Comparison of ENCODE assay signal across 1 cellular context in genomic region chr15:83248944-83249343, GRCh38.
TF ChIP-seq lines count a peak whose summit lies in the region.

No MANE protein-coding gene starts in this region.

TF ChIP-seq in GM23338, 12 proteins besides CTCF, POLR2A, EP300 and RAD21 (continued from another document):
- no peak for TF ChIP-seq POLR2AphosphoS5 (IDR thresholded peaks at IDR 0.05; ENCODE audit: low read depth)
- no peak for TF ChIP-seq ZNF462 (CRISPR knock-in tag; IDR thresholded peaks at IDR 0.05)
- TF ChIP-seq ZNF331 (CRISPR knock-in tag; IDR thresholded peaks at IDR 0.05; ENCODE audit: low read depth): no peak
- no peak for TF ChIP-seq ZNF114 (CRISPR knock-in tag; IDR thresholded peaks at IDR 0.05)
- TF ChIP-seq EZH2phosphoT487 (IDR thresholded peaks at IDR 0.05; ENCODE audit: unreplicated experiment): no peak
- no peak for TF ChIP-seq REST (IDR thresholded peaks at IDR 0.05; ENCODE audit: unreplicated experiment)
- no peak for TF ChIP-seq EZH2 (IDR thresholded peaks at IDR 0.05; ENCODE audit: low read depth, unreplicated experiment)
